15 cellular contexts compared by ENCODE assay signal in the genomic region with DNA sequence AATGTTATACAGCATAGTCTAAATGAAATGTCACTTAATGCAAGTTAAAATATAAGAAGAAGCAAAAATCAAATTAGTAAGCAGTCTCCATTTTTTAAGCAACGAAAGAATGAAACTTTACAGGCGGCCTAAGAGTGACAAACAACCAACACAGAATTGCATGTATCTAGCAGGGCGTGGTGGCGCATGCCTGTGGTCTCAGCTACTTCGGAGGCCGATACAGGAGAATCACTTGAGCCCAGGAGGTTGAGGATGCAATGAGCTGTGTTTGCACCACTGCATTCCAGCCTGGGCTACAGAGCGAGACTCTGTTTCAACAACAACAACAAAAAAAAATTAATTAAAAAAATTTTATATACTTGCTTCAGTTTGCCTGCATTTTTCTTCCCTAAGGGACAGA.
"Had no signal": no experiment of that assay in that cellular context is flagged by ENCODE, and none has a peak within 500 bp of the region (broad histone marks: within the 10 kb centered on the region; RNA-seq: fewer than 3 reads in every experiment).

No MANE protein-coding gene starts in this region.

- H3K4me3 ChIP-seq: esophagus squamous epithelium, heart left ventricle, left lung, stomach, thoracic aorta, uterus had no signal

- H3K9ac ChIP-seq: parathyroid adenoma had no signal

- H3K27ac ChIP-seq: esophagus squamous epithelium, heart left ventricle, left lung, parathyroid adenoma, stomach, thoracic aorta, uterus, VCaP had no signal

- H3K4me1 ChIP-seq: uterus had no signal

- H3K9me3 Mint-ChIP-seq: activated naive CD8-positive, alpha-beta T cell treated with anti-CD3 and anti-CD28 coated beads for 36 hours had no signal

- H2AFZ ChIP-seq: parathyroid adenoma had no signal

- H3K27me3 Mint-ChIP-seq: activated naive CD8-positive, alpha-beta T cell treated with anti-CD3 and anti-CD28 coated beads for 36 hours had no signal

- H3K36me3 ChIP-seq: esophagus squamous epithelium, heart left ventricle, left lung, stomach, thoracic aorta, uterus had no signal

- H3K27ac Mint-ChIP-seq: activated naive CD8-positive, alpha-beta T cell treated with anti-CD3 and anti-CD28 coated beads for 36 hours had no signal

- DNase-seq: activated CD4-positive, alpha-beta T cell treated with anti-CD3 and anti-CD28 coated beads for 4 hours; activated CD8-positive, alpha-beta memory T cell treated with anti-CD3 and anti-CD28 coated beads for 24 hours; activated naive CD8-positive, alpha-beta T cell treated with anti-CD3 and anti-CD28 coated beads for 36 hours; anterior cingulate cortex; esophagus squamous epithelium; foreskin melanocyte; heart left ventricle; left lung; stimulated activated CD4-positive, alpha-beta T cell treated with anti-CD3 and anti-CD28 coated beads, Interleukin-15, amount 100 ng/mL, for 24 hours; stimulated activated CD4-positive, alpha-beta T cell treated with anti-CD3 and anti-CD28 coated beads, Interleukin-4, amount 100 ng/mL, for 4 hours; stomach; uterus had no signal

- H3K27me3 ChIP-seq: esophagus squamous epithelium, heart left ventricle, left lung, stomach, uterus had no signal

- H3K9me3 ChIP-seq: esophagus squamous epithelium, heart left ventricle, left lung, stomach, thoracic aorta, uterus had no signal

- H3K4me3 Mint-ChIP-seq: activated naive CD8-positive, alpha-beta T cell treated with anti-CD3 and anti-CD28 coated beads for 36 hours had no signal

- ATAC-seq: heart left ventricle, left lung had no signal
